18 cellular contexts compared by ENCODE assay signal in the genomic region with DNA sequence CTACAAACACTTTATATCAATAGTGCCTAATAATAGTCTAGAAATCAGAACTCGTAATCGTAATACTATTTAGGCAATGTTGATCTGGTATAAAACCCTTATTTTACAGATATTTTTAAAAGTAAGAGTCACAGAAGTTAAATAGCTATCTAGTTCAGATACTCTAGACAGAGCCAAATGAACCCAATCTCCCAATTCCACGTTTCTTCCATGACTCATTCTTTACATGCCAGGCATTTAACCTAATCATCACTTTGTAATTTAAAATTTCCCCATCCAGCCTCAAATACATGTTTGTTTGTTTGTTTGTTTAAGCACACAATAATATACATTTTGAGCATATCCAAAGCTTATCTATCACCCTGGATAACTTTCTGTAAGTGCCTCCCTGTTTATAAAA. TPM values are rescaled to one million over a fixed set of nuclear protein-coding genes. Genes with fewer than 3 reads are reported as not detected.
DNase-seq lines count a peak whose midpoint lies in the region; FAIRE-seq and TF ChIP-seq lines count a peak whose summit lies in the region.
"Had no signal": no experiment of that assay in that cellular context is flagged by ENCODE, and none has a peak within 500 bp of the region (broad histone marks: within the 10 kb centered on the region; RNA-seq: fewer than 3 reads in every experiment).

No MANE protein-coding gene starts in this region.

- no peak overlapping the region for H3K4me2 ChIP-seq in OCI-LY7 (ENCODE audit: low read length)

- H2AFZ ChIP-seq in OCI-LY7 (ENCODE audit: low read length): peak overlapping the region; percentile 3; the same call in 1 of the 2 replicates

- no TSS peak for BruUV-seq in OCI-LY7 (replicated peaks; lab: Mats Ljungman, UMichigan)

- no peaks in the 10 kb centered on the region for H3K79me2 ChIP-seq in OCI-LY7 (ENCODE audit: insufficient read depth, low read depth, low read length)

- POLR2A ChIA-PET in OCI-LY7 (lab: Charles Lee): interaction anchor here (0.8 to 1.8 kb wide), 6 partner anchors 8 to 195 kb away, joined by 3 to 7 read pairs (median 4); no protein-coding TSS in a partner anchor

- TF ChIP-seq CTCF in OCI-LY7 (conservative IDR thresholded peaks at IDR 0.05; ENCODE audit: low read length) (no peak), bronchial epithelial cell (IDR thresholded peaks at IDR 0.05; ENCODE audit: insufficient read depth, low read length, severe bottlenecking) (no peak), mesothelial cell of epicardium (IDR thresholded peaks at IDR 0.05; ENCODE audit: unreplicated experiment) (no peak), type B pancreatic cell (conservative IDR thresholded peaks at IDR 0.05) (no peak)

- H3K4me1 ChIP-seq in OCI-LY7 (ENCODE audit: insufficient read depth, low read length, poor library complexity, severe bottlenecking): peaks cover 10% of the 10 kb centered on the region

- H3K9me2 ChIP-seq in OCI-LY7 (ENCODE audit: insufficient read depth, low read length): no peaks in the 10 kb centered on the region

- H3K9me3 Mint-ChIP-seq in mesothelial cell of epicardium: peaks cover 4% of the 10 kb centered on the region
- peaks cover 9% of the 10 kb centered on the region for H3K9me3 Mint-ChIP-seq in type B pancreatic cell

- DNase-seq in ELR (ENCODE audit: low read depth) (peak; percentile 55), OCI-LY7 (ENCODE audit: low spot score) (no peak), bronchial epithelial cell (ENCODE audit: low read depth) (peak; percentile 16), mesothelial cell of epicardium (ENCODE audit: low spot score in 2 of 2, unreplicated experiment in 2 of 2) (no peak), cerebellar cortex (ENCODE audit: low spot score) (no peak), type B pancreatic cell (ENCODE audit: extremely low spot score, unreplicated experiment) (no peak), LoVo (ENCODE audit: low spot score) (no peak)
- DNase-seq: ACHN; CD4-positive, alpha-beta T cell; IMR-90; NCI-H1048; NCI-H2107; NCI-H345; NCI-H69; SHP77 treated with DMSO at 0.1 percent for 48 hours had no signal

- H3K4me1 Mint-ChIP-seq in mesothelial cell of epicardium: peaks cover 5% of the 10 kb centered on the region
- H3K4me1 Mint-ChIP-seq in type B pancreatic cell (ENCODE audit: unreplicated experiment): no peaks in the 10 kb centered on the region
- H3K4me1 Mint-ChIP-seq: B cell had no signal

- intact Hi-C loops in OCI-LY7 (cut with micrococcal nuclease; ENCODE audit: unreplicated experiment): no loop called here

- H3K9me3 ChIP-seq in OCI-LY7 (ENCODE audit: low read length): peaks cover 40% of the 10 kb centered on the region

- FAIRE-seq in bronchial epithelial cell (lab: Jason Lieb, UNC): no peak
- FAIRE-seq: D721Med had no signal

- H3K4me3 ChIP-seq in OCI-LY7 (ENCODE audit: low read depth, low read length, poor library complexity, severe bottlenecking): no peak overlapping the region
- H3K4me3 ChIP-seq in bronchial epithelial cell (ENCODE audit: low read depth, low read length): no peak overlapping the region

- H3K36me3 Mint-ChIP-seq in mesothelial cell of epicardium (no peaks in the 10 kb centered on the region), type B pancreatic cell (no peaks in the 10 kb centered on the region)

- CTCF ChIA-PET in OCI-LY7 (lab: Charles Lee; ENCODE audit: unreplicated experiment): no interaction called here

- no peak overlapping the region for H3K4me3 Mint-ChIP-seq in mesothelial cell of epicardium
- no peak overlapping the region for H3K4me3 Mint-ChIP-seq in type B pancreatic cell
- H3K4me3 Mint-ChIP-seq: B cell; CD4-positive, alpha-beta T cell had no signal

- H3K27me3 Mint-ChIP-seq in mesothelial cell of epicardium (ENCODE audit: low read depth) (no peaks in the 10 kb centered on the region), type B pancreatic cell (peaks cover 7% of the 10 kb centered on the region)
- H3K27me3 Mint-ChIP-seq: B cell; CD4-positive, alpha-beta T cell had no signal

- H3K27ac Mint-ChIP-seq in mesothelial cell of epicardium: peak overlapping the region; percentile 75
- no peak overlapping the region for H3K27ac Mint-ChIP-seq in type B pancreatic cell
- H3K27ac Mint-ChIP-seq: B cell; CD4-positive, alpha-beta T cell had no signal

- H4K20me1 ChIP-seq in OCI-LY7 (ENCODE audit: insufficient read depth, low read length): no peaks in the 10 kb centered on the region

- H3K36me3 ChIP-seq in OCI-LY7 (ENCODE audit: insufficient read depth, low read length) (peaks cover 18% of the 10 kb centered on the region), bronchial epithelial cell (ENCODE audit: control insufficient read depth, insufficient read depth, low read length) (no peaks in the 10 kb centered on the region)

- H3K27me3 ChIP-seq in bronchial epithelial cell (ENCODE audit: control insufficient read depth, insufficient read depth, low read length): no peaks in the 10 kb centered on the region

- H3K27ac ChIP-seq in OCI-LY7 (ENCODE audit: low read depth, low read length, poor library complexity, severe bottlenecking): no peak overlapping the region

RNA-seq across cellular contexts. Expression of gene GARIN6, which starts 36.4 kb away (rescaled TPM):
- not detected in 2 replicates for total RNA-seq in OCI-LY7 (2014; rRNA removed; shearing (Covaris generic))
- total RNA-seq in OCI-LY7 (2022): not detected in 2 replicates
- not detected in 2 replicates for total RNA-seq in bronchial epithelial cell
- not detected in 3 replicates for total RNA-seq in mesothelial cell of epicardium
- total RNA-seq in type B pancreatic cell (ENCODE audit: low replicate concordance): not detected in 2 replicates
- total RNA-seq: B cell; CD4-positive, alpha-beta T cell; H4; IMR-90 had no signal

Comparison
In these comparisons a context has a peak if more than half of its experiments do, and no peak if none do; other contexts are left out.
1. DNase-seq: peak in ELR (single experiment) and bronchial epithelial cell (single experiment); none in OCI-LY7 (single experiment), mesothelial cell of epicardium (0 of 2), cerebellar cortex (single experiment), type B pancreatic cell (single experiment) and LoVo (single experiment).